ENCODE assay signal across 8 cellular contexts in the genomic region with DNA sequence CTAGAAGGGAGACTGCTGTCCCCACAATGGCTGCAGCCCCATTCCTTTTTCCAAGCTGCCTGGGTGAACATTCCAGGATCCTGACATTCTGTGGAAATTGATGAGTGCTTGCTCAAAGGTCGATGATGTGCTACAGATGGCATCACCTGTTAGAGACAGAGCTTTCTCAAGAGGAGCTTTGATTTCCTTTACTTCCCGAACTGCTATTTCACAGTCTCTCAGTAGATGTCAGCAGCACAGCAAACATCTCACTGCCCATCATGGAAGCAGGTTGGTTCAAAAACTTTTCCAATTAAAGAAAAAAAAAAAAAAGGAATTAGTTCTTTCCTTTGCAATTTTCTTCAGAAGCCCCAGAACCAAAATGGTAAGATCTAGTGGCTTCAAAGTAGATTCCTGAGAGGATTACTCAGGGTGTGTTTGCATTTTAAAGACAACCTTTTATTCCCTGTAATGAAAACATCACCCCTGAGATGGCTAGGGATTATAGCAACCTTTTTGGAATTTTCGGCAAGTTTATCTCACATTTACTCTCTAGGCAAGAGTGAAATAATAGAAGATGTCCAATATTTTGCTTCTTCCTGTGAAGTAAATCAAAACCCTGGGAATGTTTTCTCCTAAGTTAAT. TPM values are rescaled to one million over a fixed set of nuclear protein-coding genes. Genes with fewer than 3 reads are reported as not detected.
A peak's percentile ranks its signal among the peaks of the same experiment; 100 is the strongest.
DNase-seq lines count a peak whose midpoint lies in the region; ATAC-seq, FAIRE-seq and TF ChIP-seq lines count a peak whose summit lies in the region.

No MANE protein-coding gene starts in this region.

- H3K4me3 ChIP-seq in AG04449 (ENCODE audit: low read depth, low read length) (no peak overlapping the region), astrocyte of the cerebellum (ENCODE audit: low read depth, low read length) (no peak overlapping the region), keratinocyte (ENCODE audit: control insufficient read depth in 2 of 3, extremely low read depth in 1 of 3, insufficient read depth in 2 of 3, low read depth in 1 of 3, low read length in 3 of 3) (no peak overlapping the region)

- no peaks in the 10 kb centered on the region for H3K9me3 ChIP-seq in keratinocyte (ENCODE audit: control insufficient read depth, low read depth, low read length)

- ATAC-seq in HG03442 (IDR thresholded peaks at IDR 0.05; ENCODE audit: unreplicated experiment) (no peak), HG03432 (IDR thresholded peaks at IDR 0.05; ENCODE audit: unreplicated experiment) (no peak), HG02973 (IDR thresholded peaks at IDR 0.05; ENCODE audit: unreplicated experiment) (no peak), GM21528 (IDR thresholded peaks at IDR 0.05; ENCODE audit: low FRiP score, unreplicated experiment) (no peak)

- no peaks in the 10 kb centered on the region for H3K36me3 ChIP-seq in keratinocyte (ENCODE audit: control insufficient read depth in 2 of 2, extremely low read depth in 1 of 2, insufficient read depth in 2 of 2, low read length in 2 of 2)

- H4K20me1 ChIP-seq in keratinocyte (ENCODE audit: control insufficient read depth, extremely low read depth, insufficient read depth, low read length) = no peaks in the 10 kb centered on the region

- in situ Hi-C loops in astrocyte of the cerebellum (cut with HindIII; ENCODE audit: low sequenced_read_pairs) = no loop called here

- POLR2A ChIA-PET in AG04449 (lab: Yijun Ruan, JAX) = no interaction called here

- H3K27me3 ChIP-seq in keratinocyte (ENCODE audit: control insufficient read depth, extremely low read depth, insufficient read depth, low read length) = no peaks in the 10 kb centered on the region

- FAIRE-seq in keratinocyte (lab: Jason Lieb, UNC) = peak; percentile 89

- no peaks in the 10 kb centered on the region for H3K9me1 ChIP-seq in keratinocyte (ENCODE audit: control insufficient read depth, extremely low read depth, insufficient read depth, low read length)

- no peak overlapping the region for H3K4me2 ChIP-seq in keratinocyte (ENCODE audit: control insufficient read depth, extremely low read depth, insufficient read depth, low read depth, low read length)

- dilution Hi-C loops in keratinocyte (cut with MboI; ENCODE audit: extremely low pct_ligation_motif_present, low sequenced_read_pairs) = no loop called here

- H2AFZ ChIP-seq in keratinocyte (ENCODE audit: control insufficient read depth, low read length) = no peak overlapping the region

- no peaks in the 10 kb centered on the region for H3K79me2 ChIP-seq in keratinocyte (ENCODE audit: control insufficient read depth, insufficient read depth, low read length)

- no peak overlapping the region for H3K9ac ChIP-seq in keratinocyte (ENCODE audit: control insufficient read depth, extremely low read depth, insufficient read depth, low read length)

- peak; percentile 66 for TF ChIP-seq CTCF in AG04449 (IDR thresholded peaks at IDR 0.05; ENCODE audit: insufficient read depth, low read length, missing control alignments)
- peak; percentile 73 for TF ChIP-seq CTCF in astrocyte of the cerebellum (IDR thresholded peaks at IDR 0.05; ENCODE audit: low read depth, low read length, missing control alignments)
- peak; percentile 66 to 73 (median 69) for TF ChIP-seq CTCF in keratinocyte (optimal IDR thresholded peaks at IDR 0.05 in 1 of 3, IDR thresholded peaks at IDR 0.05 in 1 of 3, conservative IDR thresholded peaks at IDR 0.05 in 1 of 3; ENCODE audit: extremely low read depth in 1 of 3, insufficient read depth in 2 of 3, low read length in 3 of 3)

- H3K27ac ChIP-seq in keratinocyte (ENCODE audit: control insufficient read depth, insufficient read depth, low read length) = no peak overlapping the region

- no peak for DNase-seq in AG04449 (ENCODE audit: low read depth, low spot score)
- peak; percentile 18 for DNase-seq in HCEC 1CT
- peak; percentile 23 for DNase-seq in astrocyte of the cerebellum (ENCODE audit: low read depth)
- no peak for DNase-seq in keratinocyte (ENCODE audit: low read depth, low spot score)

- H3K4me1 ChIP-seq in keratinocyte (ENCODE audit: control insufficient read depth, extremely low read depth, insufficient read depth, low read length) = no peaks in the 10 kb centered on the region

- CTCF ChIA-PET in AG04449 (lab: Yijun Ruan, JAX) = interaction anchor here (0.7 to 16.9 kb wide), 24 partner anchors 10 to 432 kb away, joined by 3 to 240 read pairs (median 4); a partner anchor contains a TSS

RNA-seq across cellular contexts. Expression of a gene that starts 44.8 kb away (rescaled TPM):
- 33.7 to 49.0 TPM (median 40.6 TPM) in 3 replicates for polyA plus RNA-seq in keratinocyte
- 69.0 TPM for polyA plus RNA-seq in keratinocyte (2011; ENCODE audit: low read depth)
- 44.5 and 54.0 TPM in 2 replicates for polyA plus RNA-seq in keratinocyte (2011; cell fraction: cytosol; rRNA removed)
- polyA plus RNA-seq in keratinocyte (2011; cell fraction: nucleus; rRNA removed) = 12.2 and 33.4 TPM in 2 replicates
- polyA plus RNA-seq in keratinocyte (2012; ENCODE audit: low replicate concordance) = 27.9 and 28.8 TPM in 2 replicates
- 17.0 to 51.4 TPM (median 47.0 TPM) in 3 replicates for polyA minus RNA-seq in keratinocyte
- 91.3 TPM for polyA minus RNA-seq in keratinocyte (2011; cell fraction: cytosol; rRNA and poly(A)+ RNA removed)
- 31.3 and 37.0 TPM in 2 replicates for polyA minus RNA-seq in keratinocyte (2011; cell fraction: nucleus; rRNA and poly(A)+ RNA removed)

Comparison
In these comparisons a context has a peak if more than half of its experiments do, and no peak if none do; other contexts are left out.
1. DNase-seq: peak in HCEC 1CT (single experiment) and astrocyte of the cerebellum (single experiment); none in AG04449 (single experiment) and keratinocyte (single experiment).
2. Peak in every context shown above with its lines, with median percentiles within 50 percentile points of each other: CTCF ChIP-seq.